In the genomic region with DNA sequence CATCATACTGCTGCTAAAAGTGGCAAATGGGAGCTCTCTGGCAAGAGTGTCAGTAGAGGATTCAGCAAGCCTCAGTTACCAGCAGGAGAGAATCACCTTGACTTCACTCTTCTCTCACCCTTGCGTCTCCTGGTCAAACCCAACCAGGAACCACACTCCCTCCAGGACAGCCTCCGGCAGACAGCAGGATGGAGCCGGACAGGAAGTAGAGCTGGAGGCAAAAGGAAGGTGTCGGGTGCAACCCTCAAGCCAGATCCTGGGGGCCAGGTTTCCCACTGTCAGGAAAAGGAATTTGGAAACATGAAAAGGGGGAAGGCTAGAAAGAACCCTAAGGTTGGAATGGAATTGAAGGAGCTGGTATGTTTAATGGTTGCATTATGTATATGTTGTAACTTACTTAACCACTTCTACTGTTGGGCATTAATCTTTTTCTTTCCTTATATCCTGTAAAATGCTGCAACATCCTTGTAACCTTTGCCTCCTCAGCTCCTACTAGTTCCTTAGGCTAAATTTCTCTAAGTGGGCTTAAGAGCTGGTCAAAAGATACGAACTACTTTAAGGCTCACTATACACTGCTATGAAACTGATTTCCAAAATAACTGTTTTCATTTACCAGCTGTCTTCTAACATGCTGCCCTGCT, we compare ENCODE assay signal across 17 cellular contexts. TPM values are rescaled to one million over a fixed set of nuclear protein-coding genes. Genes with fewer than 3 reads are reported as not detected.
DNase-seq lines count a peak whose midpoint lies in the region; ATAC-seq, FAIRE-seq and TF ChIP-seq lines count a peak whose summit lies in the region.
"Had no signal": no experiment of that assay in that cellular context is flagged by ENCODE, and none has a peak within 500 bp of the region (broad histone marks: within the 10 kb centered on the region; RNA-seq: fewer than 3 reads in every experiment).

No MANE protein-coding gene starts in this region.

- H3K4me2 ChIP-seq in OCI-LY7 (ENCODE audit: low read length), result peak overlapping the region; percentile 93
- no peak overlapping the region for H3K4me2 ChIP-seq in K562 (ENCODE audit: insufficient read depth, low read length)
- H3K4me2 ChIP-seq: GM23338, neural progenitor cell had no signal

- no peaks in the 10 kb centered on the region for H3K9me2 ChIP-seq in OCI-LY7 (ENCODE audit: insufficient read depth, low read length)

- no peak for ATAC-seq in activated T-cell treated with anti-CD3 and anti-CD28 coated beads, Interleukin-2, amount 50 U/mL, for 4 hours
- ATAC-seq in K562 (no peak), HG02981 (IDR thresholded peaks at IDR 0.05; ENCODE audit: unreplicated experiment) (no peak)
- ATAC-seq in stimulated activated effector memory CD8-positive, alpha-beta T cell treated with anti-CD3 and anti-CD28 coated beads, Interleukin-12 subunit alpha, Interleukin-12 subunit beta, amount 100 ng/mL, for 72 hours, result no peak
- ATAC-seq: GM23338, right lobe of liver, upper lobe of right lung had no signal

- no TSS peak for BruUV-seq in OCI-LY7 (replicated peaks; lab: Mats Ljungman, UMichigan)
- no TSS peak for BruUV-seq in K562 (replicated peaks; lab: Mats Ljungman, UMichigan)

- no peaks in the 10 kb centered on the region for H3K9me3 ChIP-seq in OCI-LY7 (ENCODE audit: low read length)
- no peaks in the 10 kb centered on the region for H3K9me3 ChIP-seq in K562 (replicated peaks; ENCODE audit: control insufficient read depth, insufficient read depth, low read depth, low read length)
- H3K9me3 ChIP-seq: right lobe of liver, upper lobe of right lung had no signal

- H4K20me1 ChIP-seq in OCI-LY7 (ENCODE audit: insufficient read depth, low read length) (peaks cover 4% of the 10 kb centered on the region; the same call in 1 of the 2 replicates), K562 (replicated peaks; ENCODE audit: control insufficient read depth, insufficient read depth, low read length) (peaks cover 16% of the 10 kb centered on the region)

- peaks cover 94% of the 10 kb centered on the region for H3K79me2 ChIP-seq in OCI-LY7 (ENCODE audit: insufficient read depth, low read depth, low read length)
- peaks cover 30% of the 10 kb centered on the region for H3K79me2 ChIP-seq in K562 (ENCODE audit: control insufficient read depth, insufficient read depth, low read length)

- H3K36me3 Mint-ChIP-seq in activated T-cell treated with anti-CD3 and anti-CD28 coated beads, Interleukin-2, amount 50 U/mL, for 4 hours (ENCODE audit: insufficient read depth), result peaks cover 15% of the 10 kb centered on the region
- H3K36me3 Mint-ChIP-seq in stimulated activated effector memory CD8-positive, alpha-beta T cell treated with anti-CD3 and anti-CD28 coated beads, Interleukin-12 subunit alpha, Interleukin-12 subunit beta, amount 100 ng/mL, for 72 hours, result peaks cover 80% of the 10 kb centered on the region
- H3K36me3 Mint-ChIP-seq: neural progenitor cell had no signal

- H3K4me3 ChIP-seq in OCI-LY7 (ENCODE audit: low read depth, low read length, poor library complexity, severe bottlenecking), result peak overlapping the region; percentile 20
- no peak overlapping the region for H3K4me3 ChIP-seq in K562
- H3K4me3 ChIP-seq: GM23338, neural progenitor cell, right lobe of liver, upper lobe of right lung had no signal

- CTCF ChIA-PET in OCI-LY7 (lab: Charles Lee; ENCODE audit: unreplicated experiment), result interaction anchor here (1.0 to 1.1 kb wide), 3 partner anchors 20 to 33 kb away, joined by 3 to 4 read pairs (median 3); no protein-coding TSS in a partner anchor
- CTCF ChIA-PET in K562 (lab: Yijun Ruan, JAX; ENCODE audit: low intra/inter-chr PET ratio), result no interaction called here

- peak overlapping the region; percentile 96 for H3K27ac Mint-ChIP-seq in stimulated activated effector memory CD8-positive, alpha-beta T cell treated with anti-CD3 and anti-CD28 coated beads, Interleukin-12 subunit alpha, Interleukin-12 subunit beta, amount 100 ng/mL, for 72 hours
- H3K27ac Mint-ChIP-seq: GM23338, neural progenitor cell had no signal

- DNase-seq in activated T-cell treated with anti-CD3 and anti-CD28 coated beads, Interleukin-2, amount 50 U/mL, for 4 hours, result no peak
- no peak for DNase-seq in activated T-cell treated with anti-CD3 and anti-CD28 coated beads for 4 hours
- no peak for DNase-seq in OCI-LY7 (ENCODE audit: low spot score)
- DNase-seq in K562 (ENCODE audit: extremely low read depth in 1 of 4, low spot score in 3 of 4), result no peak
- no peak for DNase-seq in stimulated activated effector memory CD8-positive, alpha-beta T cell treated with anti-CD3 and anti-CD28 coated beads, Interleukin-12 subunit alpha, Interleukin-12 subunit beta, amount 100 ng/mL, for 72 hours (ENCODE audit: low spot score in 2 of 2)
- no peak for DNase-seq in NCI-H82 (lab: John Stamatoyannopoulos, UW)
- DNase-seq in HK-2 (ENCODE audit: unreplicated experiment), result no peak
- DNase-seq: activated CD4-positive, alpha-beta T cell treated with anti-CD3 and anti-CD28 coated beads, Interleukin-2, amount 50 U/mL, for 48 hours; DMS 273 treated with DMSO at 0.1 percent for 48 hours; NCI-H2081; NCI-H774; right lobe of liver; stimulated activated CD8-positive, alpha-beta memory T cell treated with anti-CD3 and anti-CD28 coated beads, Interleukin-4, amount 100 ng/mL, for 48 hours; upper lobe of right lung had no signal

- FAIRE-seq in K562 (lab: Jason Lieb, UNC), result no peak

- TF ChIP-seq RAD21 in K562 (CRISPR knock-in tag; conservative IDR thresholded peaks at IDR 0.05 in 1 of 2, IDR thresholded peaks at IDR 0.05 in 1 of 2), result no peak

- POLR2A ChIA-PET in OCI-LY7 (lab: Charles Lee) (interaction anchor here (0.8 to 11.3 kb wide), 11 partner anchors 8 to 32 kb away, joined by 3 to 127 read pairs (median 8); no protein-coding TSS in a partner anchor), K562 (lab: Yijun Ruan, JAX) (interaction anchor here (0.6 to 2.7 kb wide), 7 partner anchors 9 to 133 kb away, joined by 3 to 6 read pairs (median 5); no protein-coding TSS in a partner anchor)

- H3K4me3 Mint-ChIP-seq in activated T-cell treated with anti-CD3 and anti-CD28 coated beads, Interleukin-2, amount 50 U/mL, for 4 hours, result peak overlapping the region; percentile 56
- H3K4me3 Mint-ChIP-seq in stimulated activated effector memory CD8-positive, alpha-beta T cell treated with anti-CD3 and anti-CD28 coated beads, Interleukin-12 subunit alpha, Interleukin-12 subunit beta, amount 100 ng/mL, for 72 hours, result peak overlapping the region; percentile 36
- H3K4me3 Mint-ChIP-seq: GM23338, neural progenitor cell had no signal

- no peaks in the 10 kb centered on the region for H3K27me3 ChIP-seq in K562 (ENCODE audit: control insufficient read depth in 2 of 2, insufficient read depth in 2 of 2, low read length in 2 of 2)
- H3K27me3 ChIP-seq: neural progenitor cell, right lobe of liver, upper lobe of right lung had no signal

- peak overlapping the region; percentile 90 for H3K27ac ChIP-seq in OCI-LY7 (ENCODE audit: low read depth, low read length, poor library complexity, severe bottlenecking)
- H3K27ac ChIP-seq in K562 (ENCODE audit: extremely low read depth, low read depth, low read length), result no peak overlapping the region
- H3K27ac ChIP-seq: neural progenitor cell, right lobe of liver, upper lobe of right lung had no signal

- no peaks in the 10 kb centered on the region for H3K36me3 ChIP-seq in OCI-LY7 (ENCODE audit: insufficient read depth, low read length)
- no peaks in the 10 kb centered on the region for H3K36me3 ChIP-seq in K562 (ENCODE audit: control insufficient read depth, insufficient read depth, low read length)
- H3K36me3 ChIP-seq: neural progenitor cell, right lobe of liver, upper lobe of right lung had no signal

- no peak for TF ChIP-seq EP300 in K562 (IDR thresholded peaks at IDR 0.05; ENCODE audit: low read length)

- H3K9me3 Mint-ChIP-seq in activated T-cell treated with anti-CD3 and anti-CD28 coated beads, Interleukin-2, amount 50 U/mL, for 4 hours, result no peaks in the 10 kb centered on the region
- no peaks in the 10 kb centered on the region for H3K9me3 Mint-ChIP-seq in stimulated activated effector memory CD8-positive, alpha-beta T cell treated with anti-CD3 and anti-CD28 coated beads, Interleukin-12 subunit alpha, Interleukin-12 subunit beta, amount 100 ng/mL, for 72 hours
- H3K9me3 Mint-ChIP-seq: GM23338, neural progenitor cell had no signal

- intact Hi-C loops in OCI-LY7 (cut with micrococcal nuclease; ENCODE audit: unreplicated experiment), result no loop called here
- intact Hi-C loops in K562 (cut with micrococcal nuclease), result no loop called here

- H3K4me1 Mint-ChIP-seq in activated T-cell treated with anti-CD3 and anti-CD28 coated beads, Interleukin-2, amount 50 U/mL, for 4 hours (ENCODE audit: low read depth), result peaks cover 94% of the 10 kb centered on the region
- H3K4me1 Mint-ChIP-seq in stimulated activated effector memory CD8-positive, alpha-beta T cell treated with anti-CD3 and anti-CD28 coated beads, Interleukin-12 subunit alpha, Interleukin-12 subunit beta, amount 100 ng/mL, for 72 hours, result peaks cover 87% of the 10 kb centered on the region

- H3K9me1 ChIP-seq in K562 (ENCODE audit: control insufficient read depth, insufficient read depth, low read length), result no peaks in the 10 kb centered on the region

- H2AFZ ChIP-seq in OCI-LY7 (ENCODE audit: low read length), result no peak overlapping the region; the same call in 1 of the 2 replicates
- no peak overlapping the region for H2AFZ ChIP-seq in K562 (ENCODE audit: low read depth, low read length)
- H2AFZ ChIP-seq: GM23338, neural progenitor cell had no signal

- 89% methylated on average over 5 of the region's 5 CpGs for WGBS in K562 (ENCODE audit: insufficient coverage, low coverage, missing lambda C conversion rate)

- TF ChIP-seq POLR2A in K562 (conservative IDR thresholded peaks at IDR 0.05), result no peak

- TF ChIP-seq CTCF in OCI-LY7 (conservative IDR thresholded peaks at IDR 0.05; ENCODE audit: low read length) (no peak), K562 (IDR thresholded peaks at IDR 0.05 in 2 of 3, conservative IDR thresholded peaks at IDR 0.05 in 1 of 3; ENCODE audit: insufficient read depth in 2 of 3, low read depth in 1 of 3, low read length in 3 of 3) (no peak)

- no peak overlapping the region; a peak in 1 of 4 replicates for H3K9ac ChIP-seq in K562 (ENCODE audit: insufficient read depth in 1 of 2, low read depth in 2 of 2, low read length in 2 of 2)
- H3K9ac ChIP-seq: neural progenitor cell had no signal

- in situ Hi-C loops in K562 (cut with MboI), result no loop called here

- peaks cover 100% of the 10 kb centered on the region for H3K4me1 ChIP-seq in OCI-LY7 (ENCODE audit: insufficient read depth, low read length, poor library complexity, severe bottlenecking)
- peaks cover 10 to 15% of the 10 kb centered on the region in 2 experiments for H3K4me1 ChIP-seq in K562 (replicated peaks in 1 of 2; ENCODE audit: control insufficient read depth in 2 of 2, insufficient read depth in 2 of 2, low read length in 2 of 2)
- H3K4me1 ChIP-seq: neural progenitor cell had no signal

- H3K27me3 Mint-ChIP-seq in activated T-cell treated with anti-CD3 and anti-CD28 coated beads, Interleukin-2, amount 50 U/mL, for 4 hours (ENCODE audit: low read depth), result no peaks in the 10 kb centered on the region

RNA-seq across cellular contexts. Expression of gene CYTH1, which starts 40.3 kb away (rescaled TPM):
- total RNA-seq in activated T-cell treated with anti-CD3 and anti-CD28 coated beads, Interleukin-2, amount 50 U/mL, for 4 hours, result 10 to 100 TPM; 55.9 to 99.3 (median 82.8) TPM
- 73.0 and 88.1 TPM in 2 replicates for total RNA-seq in OCI-LY7 (2014; rRNA removed; shearing (Covaris generic))
- total RNA-seq in OCI-LY7 (2022), result 148 and 156 TPM in 2 replicates
- total RNA-seq in K562 (2011; cell fraction: chromatin; rRNA removed; ENCODE audit: low replicate concordance), result 59.2 and 70.8 TPM in 2 replicates
- total RNA-seq in K562 (2011; cell fraction: nucleolus; rRNA removed), result 27.7 and 37.1 TPM in 2 replicates
- 34.9 and 43.7 TPM in 2 replicates for total RNA-seq in K562 (2011; cell fraction: nucleoplasm; rRNA removed)
- total RNA-seq in K562 (2014; rRNA removed), result 15.0 and 15.1 TPM in 2 replicates
- 16.8 and 18.3 TPM in 2 replicates for total RNA-seq in K562 (2014; rRNA removed; fragmentation: Illumina TruSeq; extraction: Trizol)
- 19.6 and 21.2 TPM in 2 replicates for total RNA-seq in K562 (2015; rRNA removed; fragmentation: Illumina TruSeq; extraction: Trizol)
- 24.4 and 27.7 TPM in 2 replicates for total RNA-seq in K562 (2021)
- 16.1 and 16.5 TPM in 2 replicates for polyA plus RNA-seq in K562 (2011; rRNA removed)
- 14.2 and 14.9 TPM in 2 replicates for polyA plus RNA-seq in K562 (2011; cell fraction: cytosol; rRNA removed)
- polyA plus RNA-seq in K562 (2011; cell fraction: nucleus; rRNA removed), result 71.2 and 83.3 TPM in 2 replicates
- polyA plus RNA-seq in K562 (2012), result 17.4 and 27.1 TPM in 2 replicates
- polyA plus RNA-seq in K562 (2014; fragmentation: Illumina TruSeq; extraction: Trizol), result 20.5 and 24.1 TPM in 2 replicates
- polyA plus RNA-seq in K562 (2014; fragmentation: Nextera tagmentation; extraction: Ambion mirVana), result under 1 TPM; 0.52 to 0.70 TPM
- 25.1 and 25.4 TPM in 2 replicates for polyA plus RNA-seq in K562 (2014; rRNA removed)
- 12.2 and 12.3 TPM in 2 replicates for polyA minus RNA-seq in K562 (2011; rRNA and poly(A)+ RNA removed)
- 6.5 and 8.0 TPM in 2 replicates for polyA minus RNA-seq in K562 (2011; cell fraction: cytosol; rRNA and poly(A)+ RNA removed)
- 12.8 and 20.0 TPM in 2 replicates for polyA minus RNA-seq in K562 (2011; cell fraction: nucleus; rRNA and poly(A)+ RNA removed)
